1 cellular context compared by ENCODE assay signal in the genomic region with DNA sequence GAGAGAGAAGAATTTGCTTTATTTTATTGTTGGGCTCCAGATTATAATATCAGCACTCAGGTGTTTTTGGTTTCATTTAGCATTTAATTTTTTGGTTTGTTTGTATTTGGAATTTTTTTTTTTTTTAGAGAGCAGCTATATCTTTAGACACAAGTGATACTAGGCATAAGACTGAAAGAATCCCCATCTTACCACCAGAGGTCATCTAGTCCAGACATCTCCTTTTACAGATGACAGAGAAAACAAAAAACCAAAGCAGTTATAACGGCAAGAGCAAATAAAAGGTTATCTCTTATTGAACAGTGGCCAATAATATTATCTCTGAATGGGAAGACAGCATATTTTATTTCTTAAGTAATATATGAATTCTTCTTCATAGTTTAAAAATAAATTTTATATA.
TF ChIP-seq lines count a peak whose summit lies in the region.

No MANE protein-coding gene starts in this region.

TF ChIP-seq in K562, 482 proteins besides CTCF, POLR2A, EP300 and RAD21 (continued from another document):
- TF ChIP-seq, protein P1, sequence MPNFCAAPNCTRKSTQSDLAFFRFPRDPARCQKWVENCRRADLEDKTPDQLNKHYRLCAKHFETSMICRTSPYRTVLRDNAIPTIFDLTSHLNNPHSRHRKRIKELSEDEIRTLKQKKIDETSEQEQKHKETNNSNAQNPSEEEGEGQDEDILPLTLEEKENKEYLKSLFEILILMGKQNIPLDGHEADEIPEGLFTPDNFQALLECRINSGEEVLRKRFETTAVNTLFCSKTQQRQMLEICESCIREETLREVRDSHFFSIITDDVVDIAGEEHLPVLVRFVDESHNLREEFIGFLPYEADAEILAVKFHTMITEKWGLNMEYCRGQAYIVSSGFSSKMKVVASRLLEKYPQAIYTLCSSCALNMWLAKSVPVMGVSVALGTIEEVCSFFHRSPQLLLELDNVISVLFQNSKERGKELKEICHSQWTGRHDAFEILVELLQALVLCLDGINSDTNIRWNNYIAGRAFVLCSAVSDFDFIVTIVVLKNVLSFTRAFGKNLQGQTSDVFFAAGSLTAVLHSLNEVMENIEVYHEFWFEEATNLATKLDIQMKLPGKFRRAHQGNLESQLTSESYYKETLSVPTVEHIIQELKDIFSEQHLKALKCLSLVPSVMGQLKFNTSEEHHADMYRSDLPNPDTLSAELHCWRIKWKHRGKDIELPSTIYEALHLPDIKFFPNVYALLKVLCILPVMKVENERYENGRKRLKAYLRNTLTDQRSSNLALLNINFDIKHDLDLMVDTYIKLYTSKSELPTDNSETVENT (CRISPR knock-in tag; IDR thresholded peaks at IDR 0.05), result no peak
- no peak for TF ChIP-seq TFAM (CRISPR knock-in tag; conservative IDR thresholded peaks at IDR 0.05)
- TF ChIP-seq, protein P2, sequence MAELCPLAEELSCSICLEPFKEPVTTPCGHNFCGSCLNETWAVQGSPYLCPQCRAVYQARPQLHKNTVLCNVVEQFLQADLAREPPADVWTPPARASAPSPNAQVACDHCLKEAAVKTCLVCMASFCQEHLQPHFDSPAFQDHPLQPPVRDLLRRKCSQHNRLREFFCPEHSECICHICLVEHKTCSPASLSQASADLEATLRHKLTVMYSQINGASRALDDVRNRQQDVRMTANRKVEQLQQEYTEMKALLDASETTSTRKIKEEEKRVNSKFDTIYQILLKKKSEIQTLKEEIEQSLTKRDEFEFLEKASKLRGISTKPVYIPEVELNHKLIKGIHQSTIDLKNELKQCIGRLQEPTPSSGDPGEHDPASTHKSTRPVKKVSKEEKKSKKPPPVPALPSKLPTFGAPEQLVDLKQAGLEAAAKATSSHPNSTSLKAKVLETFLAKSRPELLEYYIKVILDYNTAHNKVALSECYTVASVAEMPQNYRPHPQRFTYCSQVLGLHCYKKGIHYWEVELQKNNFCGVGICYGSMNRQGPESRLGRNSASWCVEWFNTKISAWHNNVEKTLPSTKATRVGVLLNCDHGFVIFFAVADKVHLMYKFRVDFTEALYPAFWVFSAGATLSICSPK (IDR thresholded peaks at IDR 0.05; ENCODE audit: borderline replicate concordance), result no peak
- TF ChIP-seq MAZ (CRISPR knock-in tag; conservative IDR thresholded peaks at IDR 0.05 in 1 of 2, IDR thresholded peaks at IDR 0.05 in 1 of 2), result no peak
- TF ChIP-seq EWSR1 (IDR thresholded peaks at IDR 0.05; ENCODE audit: borderline replicate concordance, low read depth, partially characterized antibody), result no peak
- TF ChIP-seq, protein P3, sequence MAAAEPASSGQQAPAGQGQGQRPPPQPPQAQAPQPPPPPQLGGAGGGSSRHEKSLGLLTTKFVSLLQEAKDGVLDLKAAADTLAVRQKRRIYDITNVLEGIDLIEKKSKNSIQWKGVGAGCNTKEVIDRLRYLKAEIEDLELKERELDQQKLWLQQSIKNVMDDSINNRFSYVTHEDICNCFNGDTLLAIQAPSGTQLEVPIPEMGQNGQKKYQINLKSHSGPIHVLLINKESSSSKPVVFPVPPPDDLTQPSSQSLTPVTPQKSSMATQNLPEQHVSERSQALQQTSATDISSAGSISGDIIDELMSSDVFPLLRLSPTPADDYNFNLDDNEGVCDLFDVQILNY (CRISPR knock-in tag; IDR thresholded peaks at IDR 0.05), result no peak
- TF ChIP-seq ZBTB17 (CRISPR knock-in tag; IDR thresholded peaks at IDR 0.05), result no peak
- no peak for TF ChIP-seq POLR2G (IDR thresholded peaks at IDR 0.05; ENCODE audit: low read depth, low read length)
- TF ChIP-seq ZNF551 (CRISPR knock-in tag; IDR thresholded peaks at IDR 0.05), result no peak
- no peak for TF ChIP-seq RBM17 (IDR thresholded peaks at IDR 0.05; ENCODE audit: borderline replicate concordance, low read depth, low read length)
- no peak for TF ChIP-seq HNRNPK (IDR thresholded peaks at IDR 0.05; ENCODE audit: low read depth, low read length, poor library complexity, severe bottlenecking)
- TF ChIP-seq SOX6 (IDR thresholded peaks at IDR 0.05), result no peak
- TF ChIP-seq ZNF282 (CRISPR knock-in tag; IDR thresholded peaks at IDR 0.05), result no peak
TF ChIP-seq in K562: peak in this region for 0.
